ENCODE assay signal across 28 cellular contexts in genomic region chr6:117418320-117418719, GRCh38. TPM values are rescaled to one million over a fixed set of nuclear protein-coding genes. Genes with fewer than 3 reads are reported as not detected.
"Had no signal": no experiment of that assay in that cellular context is flagged by ENCODE, and none has a peak within 500 bp of the region (broad histone marks: within the 10 kb centered on the region; RNA-seq: fewer than 3 reads in every experiment).

No MANE protein-coding gene starts in this region.

- H3K36me3 ChIP-seq: colonic mucosa, esophagus squamous epithelium, gastrocnemius medialis, heart right ventricle, left ventricle myocardium inferior had no signal

- H3K36me3 Mint-ChIP-seq: mesothelial cell of epicardium, naive B cell had no signal

- H3K4me1 Mint-ChIP-seq: endodermal cell, mesothelial cell of epicardium, naive B cell had no signal

- ATAC-seq: effector memory CD8-positive, alpha-beta T cell; esophagus mucosa; gastrocnemius medialis; heart right ventricle; left cardiac atrium; left lobe of liver had no signal

- H3K4me3 ChIP-seq: colonic mucosa, esophagus squamous epithelium, gastrocnemius medialis, heart right ventricle, left ventricle myocardium inferior, lung had no signal

- H3K4me3 Mint-ChIP-seq: dendritic cell treated with granulocyte-macrophage colony-stimulating factor and Interleukin-4, amounts not matched to agents 40 ng/mL and 50 ng/mL, for 4 days; effector memory CD8-positive, alpha-beta T cell; endodermal cell; mesothelial cell of epicardium; naive B cell had no signal

- H3K9me3 Mint-ChIP-seq: dendritic cell treated with granulocyte-macrophage colony-stimulating factor and Interleukin-4, amounts not matched to agents 40 ng/mL and 50 ng/mL, for 4 days; effector memory CD8-positive, alpha-beta T cell; endodermal cell; mesothelial cell of epicardium; naive B cell had no signal

- H3K4me1 ChIP-seq: colonic mucosa, esophagus squamous epithelium, heart right ventricle had no signal

- DNase-seq: colonic mucosa; cortex of kidney; effector CD8-positive, alpha-beta T cell; effector memory CD8-positive, alpha-beta T cell; endodermal cell; erythroblast; esophagus squamous epithelium; foreskin melanocyte; gastrocnemius medialis; glutamatergic neuron; head of caudate nucleus; heart right ventricle; hippocampal formation; left cardiac atrium; left ventricle myocardium inferior; mesenchymal stem cell; naive B cell had no signal

- H3K27me3 ChIP-seq: colonic mucosa, esophagus squamous epithelium, gastrocnemius medialis, heart right ventricle had no signal

- H3K27ac Mint-ChIP-seq: dendritic cell treated with granulocyte-macrophage colony-stimulating factor and Interleukin-4, amounts not matched to agents 40 ng/mL and 50 ng/mL, for 4 days; effector memory CD8-positive, alpha-beta T cell; endodermal cell; mesothelial cell of epicardium; naive B cell had no signal

- H3K27ac ChIP-seq: colonic mucosa, epithelial cell of prostate, esophagus squamous epithelium, gastrocnemius medialis, heart right ventricle, left ventricle myocardium inferior had no signal

- H3K9me3 ChIP-seq: colonic mucosa, esophagus squamous epithelium, gastrocnemius medialis, heart right ventricle, left ventricle myocardium inferior had no signal

RNA-seq across cellular contexts. Expression of gene ROS1, which starts 7.4 kb away (rescaled TPM):
- total RNA-seq: chondrocyte, dermis microvascular lymphatic vessel endothelial cell, endodermal cell, esophagus squamous epithelium, gastrocnemius medialis, left cardiac atrium, liver, mesenteric fat pad, mesothelial cell of epicardium, mononuclear cell had no signal
- polyA plus RNA-seq: heart right ventricle had no signal
